Comparison of ENCODE assay signal across 19 cellular contexts in the genomic region with DNA sequence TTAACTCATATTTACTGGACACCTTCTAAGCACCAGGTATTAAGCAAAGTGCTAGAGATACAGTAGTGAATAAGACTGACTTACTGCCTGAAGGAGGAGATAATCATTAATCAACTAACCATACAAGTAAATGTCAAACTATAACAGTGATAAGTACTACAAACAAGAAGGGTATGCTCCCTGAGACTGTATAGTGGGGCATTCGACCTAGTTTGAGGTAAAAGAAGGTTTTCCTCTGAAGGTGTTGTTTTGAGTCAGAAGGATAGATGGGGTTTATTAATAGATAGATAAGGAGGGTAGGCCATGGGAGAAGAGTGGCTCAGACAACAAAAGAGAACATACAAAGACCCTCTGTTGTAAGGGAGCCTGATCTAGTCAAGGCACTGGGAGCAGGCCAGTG.
DNase-seq lines count a peak whose midpoint lies in the region; ATAC-seq lines count a peak whose summit lies in the region.
"Had no signal": no experiment of that assay in that cellular context is flagged by ENCODE, and none has a peak within 500 bp of the region (broad histone marks: within the 10 kb centered on the region; RNA-seq: fewer than 3 reads in every experiment).

No MANE protein-coding gene starts in this region.

- CTCF ChIA-PET in activated CD8-positive, alpha-beta memory T cell treated with anti-CD3 and anti-CD28 coated beads, Interleukin-2, amount 10 ng/mL, durations not matched to agents 7 days and 5 days (lab: Charles Lee): no interaction called here

- peaks cover under 1% of the 10 kb centered on the region for H3K27me3 Mint-ChIP-seq in activated CD8-positive, alpha-beta memory T cell treated with anti-CD3 and anti-CD28 coated beads, Interleukin-2, amount 10 ng/mL, durations not matched to agents 7 days and 5 days
- H3K27me3 Mint-ChIP-seq in stimulated activated naive CD8-positive, alpha-beta T cell treated with anti-CD3 and anti-CD28 coated beads, Interleukin-15, amount 100 ng/mL, for 72 hours: no peaks in the 10 kb centered on the region
- H3K27me3 Mint-ChIP-seq in activated T-helper 17 cell treated with anti-CD3 and anti-CD28 coated beads, Interleukin-2, amount 50 U/mL, for 72 hours: peaks cover 3% of the 10 kb centered on the region
- peaks cover 2 to 5% of the 10 kb centered on the region in 2 donors for H3K27me3 Mint-ChIP-seq in stimulated activated naive B cell treated with anti-CD40 and anti-IgM and Interleukin-4, amounts not matched to agents 10 μg/mL and 1 μg/mL and 100 μg/mL, for 72 hours
- H3K27me3 Mint-ChIP-seq: CD4-positive, CD25-positive, alpha-beta regulatory T cell had no signal

- H3K9me3 Mint-ChIP-seq in activated CD8-positive, alpha-beta memory T cell treated with anti-CD3 and anti-CD28 coated beads, Interleukin-2, amount 10 ng/mL, durations not matched to agents 7 days and 5 days (ENCODE audit: low read depth): peaks cover 4% of the 10 kb centered on the region
- H3K9me3 Mint-ChIP-seq in stimulated activated naive CD8-positive, alpha-beta T cell treated with anti-CD3 and anti-CD28 coated beads, Interleukin-15, amount 100 ng/mL, for 72 hours: peaks cover 7 to 13% of the 10 kb centered on the region in 2 donors
- H3K9me3 Mint-ChIP-seq in activated T-helper 17 cell treated with anti-CD3 and anti-CD28 coated beads, Interleukin-2, amount 50 U/mL, for 72 hours: peaks cover 10% of the 10 kb centered on the region
- peaks cover 0 to 3% of the 10 kb centered on the region in 2 donors for H3K9me3 Mint-ChIP-seq in stimulated activated naive B cell treated with anti-CD40 and anti-IgM and Interleukin-4, amounts not matched to agents 10 μg/mL and 1 μg/mL and 100 μg/mL, for 72 hours
- H3K9me3 Mint-ChIP-seq: CD8-positive, alpha-beta memory T cell had no signal

- peaks cover 14% of the 10 kb centered on the region for H3K4me1 Mint-ChIP-seq in activated CD8-positive, alpha-beta memory T cell treated with anti-CD3 and anti-CD28 coated beads, Interleukin-2, amount 10 ng/mL, durations not matched to agents 7 days and 5 days
- peaks cover 33% of the 10 kb centered on the region for H3K4me1 Mint-ChIP-seq in stimulated activated naive CD8-positive, alpha-beta T cell treated with anti-CD3 and anti-CD28 coated beads, Interleukin-15, amount 100 ng/mL, for 72 hours
- peaks cover 33% of the 10 kb centered on the region for H3K4me1 Mint-ChIP-seq in activated T-helper 17 cell treated with anti-CD3 and anti-CD28 coated beads, Interleukin-2, amount 50 U/mL, for 72 hours
- H3K4me1 Mint-ChIP-seq in stimulated activated naive B cell treated with anti-CD40 and anti-IgM and Interleukin-4, amounts not matched to agents 10 μg/mL and 1 μg/mL and 100 μg/mL, for 72 hours: peaks cover 16 to 21% of the 10 kb centered on the region in 2 donors
- H3K4me1 Mint-ChIP-seq: CD4-positive, CD25-positive, alpha-beta regulatory T cell had no signal

- no peak for DNase-seq in activated CD8-positive, alpha-beta memory T cell treated with anti-CD3 and anti-CD28 coated beads, Interleukin-2, amount 10 ng/mL, durations not matched to agents 7 days and 5 days
- DNase-seq in activated CD8-positive, alpha-beta memory T cell treated with anti-CD3 and anti-CD28 coated beads for 24 hours: no peak
- no peak for DNase-seq in stimulated activated naive CD8-positive, alpha-beta T cell treated with anti-CD3 and anti-CD28 coated beads, Interleukin-15, amount 100 ng/mL, for 72 hours
- DNase-seq in stimulated activated naive CD8-positive, alpha-beta T cell treated with anti-CD3 and anti-CD28 coated beads, Interleukin-15, Interleukin-2, amounts not matched to agents 100 U/mL and 50 U/mL, for 24 hours: no peak
- no peak for DNase-seq in stimulated activated naive B cell treated with anti-CD40 and anti-IgM and Interleukin-4, amounts not matched to agents 10 μg/mL and 1 μg/mL and 100 μg/mL, for 72 hours
- DNase-seq in stimulated activated CD4-positive, alpha-beta T cell treated with anti-CD3 and anti-CD28 coated beads, Interleukin-4, amount 100 ng/mL, for 24 hours: no peak
- DNase-seq: ACHN; BE2C; C1 segment of cervical spinal cord; CD4-positive, CD25-positive, alpha-beta regulatory T cell; CD8-positive, alpha-beta memory T cell; COR-L47; DMS153; DMS79; GDM1; GOT3; H9 had no signal

- H3K27ac Mint-ChIP-seq in activated CD8-positive, alpha-beta memory T cell treated with anti-CD3 and anti-CD28 coated beads, Interleukin-2, amount 10 ng/mL, durations not matched to agents 7 days and 5 days: peak overlapping the region; percentile 39
- H3K27ac Mint-ChIP-seq in stimulated activated naive CD8-positive, alpha-beta T cell treated with anti-CD3 and anti-CD28 coated beads, Interleukin-15, amount 100 ng/mL, for 72 hours: peak overlapping the region in 1 of 2 donors; percentile 64
- H3K27ac Mint-ChIP-seq in activated T-helper 17 cell treated with anti-CD3 and anti-CD28 coated beads, Interleukin-2, amount 50 U/mL, for 72 hours: peak overlapping the region; percentile 78
- peak overlapping the region; percentile 31 for H3K27ac Mint-ChIP-seq in stimulated activated naive B cell treated with anti-CD40 and anti-IgM and Interleukin-4, amounts not matched to agents 10 μg/mL and 1 μg/mL and 100 μg/mL, for 72 hours
- H3K27ac Mint-ChIP-seq: CD8-positive, alpha-beta memory T cell; H9 had no signal

- peaks cover 3% of the 10 kb centered on the region for H3K36me3 Mint-ChIP-seq in activated CD8-positive, alpha-beta memory T cell treated with anti-CD3 and anti-CD28 coated beads, Interleukin-2, amount 10 ng/mL, durations not matched to agents 7 days and 5 days
- H3K36me3 Mint-ChIP-seq in activated T-helper 17 cell treated with anti-CD3 and anti-CD28 coated beads, Interleukin-2, amount 50 U/mL, for 72 hours (ENCODE audit: low read depth): no peaks in the 10 kb centered on the region
- H3K36me3 Mint-ChIP-seq in stimulated activated naive B cell treated with anti-CD40 and anti-IgM and Interleukin-4, amounts not matched to agents 10 μg/mL and 1 μg/mL and 100 μg/mL, for 72 hours: peaks cover 0 to 4% of the 10 kb centered on the region in 2 donors
- H3K36me3 Mint-ChIP-seq: CD4-positive, CD25-positive, alpha-beta regulatory T cell; CD8-positive, alpha-beta memory T cell had no signal

- H3K4me3 Mint-ChIP-seq in activated CD8-positive, alpha-beta memory T cell treated with anti-CD3 and anti-CD28 coated beads, Interleukin-2, amount 10 ng/mL, durations not matched to agents 7 days and 5 days: no peak overlapping the region
- H3K4me3 Mint-ChIP-seq in stimulated activated naive CD8-positive, alpha-beta T cell treated with anti-CD3 and anti-CD28 coated beads, Interleukin-15, amount 100 ng/mL, for 72 hours: peak overlapping the region in 1 of 2 donors; percentile 14
- peak overlapping the region; percentile 4 for H3K4me3 Mint-ChIP-seq in activated T-helper 17 cell treated with anti-CD3 and anti-CD28 coated beads, Interleukin-2, amount 50 U/mL, for 72 hours
- peak overlapping the region in 1 of 2 donors; percentile 1 for H3K4me3 Mint-ChIP-seq in stimulated activated naive B cell treated with anti-CD40 and anti-IgM and Interleukin-4, amounts not matched to agents 10 μg/mL and 1 μg/mL and 100 μg/mL, for 72 hours
- H3K4me3 Mint-ChIP-seq: CD4-positive, CD25-positive, alpha-beta regulatory T cell; CD8-positive, alpha-beta memory T cell; H9 had no signal

- no peak for ATAC-seq in activated CD8-positive, alpha-beta memory T cell treated with anti-CD3 and anti-CD28 coated beads, Interleukin-2, amount 10 ng/mL, durations not matched to agents 7 days and 5 days
- ATAC-seq in stimulated activated naive CD8-positive, alpha-beta T cell treated with anti-CD3 and anti-CD28 coated beads, Interleukin-15, amount 100 ng/mL, for 72 hours: peak; percentile 10
- no peak for ATAC-seq in stimulated activated naive CD8-positive, alpha-beta T cell treated with anti-CD3 and anti-CD28 coated beads, Interleukin-15, Interleukin-2, amounts not matched to agents 100 U/mL and 50 U/mL, for 24 hours
- no peak for ATAC-seq in activated T-helper 17 cell treated with anti-CD3 and anti-CD28 coated beads, Interleukin-2, amount 50 U/mL, for 72 hours (replicated peaks)
- peak; percentile 53 to 67 for ATAC-seq in stimulated activated naive B cell treated with anti-CD40 and anti-IgM and Interleukin-4, amounts not matched to agents 10 μg/mL and 1 μg/mL and 100 μg/mL, for 72 hours (replicated peaks)
- ATAC-seq in HG02642 (IDR thresholded peaks at IDR 0.05; ENCODE audit: poor library complexity, unreplicated experiment): no peak

Comparison
In these comparisons a context has a peak if more than half of its experiments do, and no peak if none do; other contexts are left out.
1. ATAC-seq: peak in stimulated activated naive CD8-positive, alpha-beta T cell treated with anti-CD3 and anti-CD28 coated beads, Interleukin-15, amount 100 ng/mL, for 72 hours (single experiment) and stimulated activated naive B cell treated with anti-CD40 and anti-IgM and Interleukin-4, amounts not matched to agents 10 μg/mL and 1 μg/mL and 100 μg/mL, for 72 hours (2 of 2); none in activated CD8-positive, alpha-beta memory T cell treated with anti-CD3 and anti-CD28 coated beads, Interleukin-2, amount 10 ng/mL, durations not matched to agents 7 days and 5 days (single experiment), stimulated activated naive CD8-positive, alpha-beta T cell treated with anti-CD3 and anti-CD28 coated beads, Interleukin-15, Interleukin-2, amounts not matched to agents 100 U/mL and 50 U/mL, for 24 hours (single experiment), activated T-helper 17 cell treated with anti-CD3 and anti-CD28 coated beads, Interleukin-2, amount 50 U/mL, for 72 hours (single experiment) and HG02642 (single experiment).